In the genomic region with DNA sequence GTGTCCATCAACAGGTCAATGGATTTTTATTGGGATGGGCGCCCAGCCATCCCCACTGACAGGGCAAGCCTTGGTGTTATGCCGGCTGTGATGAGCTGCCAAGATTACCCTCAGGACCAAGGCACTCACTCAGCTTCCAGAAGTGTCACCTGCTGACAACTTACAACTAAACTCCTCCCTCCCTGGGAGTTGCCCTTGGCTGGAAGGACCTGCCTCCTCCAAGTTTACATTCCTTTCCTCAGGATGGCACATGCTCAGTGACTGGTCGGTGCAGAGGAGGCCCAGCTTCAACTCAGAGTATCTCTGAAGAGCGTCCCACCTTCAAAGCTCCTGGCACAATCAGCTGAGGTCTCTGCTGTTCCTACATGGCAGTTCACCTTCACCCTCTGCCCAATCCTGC, we compare ENCODE assay signal across 1 cellular context.
TF ChIP-seq lines count a peak whose summit lies in the region.

No MANE protein-coding gene starts in this region.

TF ChIP-seq in WTC11, 78 proteins besides CTCF, POLR2A, EP300 and RAD21 (continued from another document):
- TF ChIP-seq AR (CRISPR knock-in tag; IDR thresholded peaks at IDR 0.05), result no peak
- no peak for TF ChIP-seq ZNF219 (CRISPR knock-in tag; IDR thresholded peaks at IDR 0.05; ENCODE audit: borderline replicate concordance)
- no peak for TF ChIP-seq NR3C1 (CRISPR knock-in tag; conservative IDR thresholded peaks at IDR 0.05; ENCODE audit: low read depth)
- no peak for TF ChIP-seq ZNF263 (CRISPR knock-in tag; IDR thresholded peaks at IDR 0.05; ENCODE audit: low read depth)
